9 cellular contexts compared by ENCODE assay signal in the genomic region with DNA sequence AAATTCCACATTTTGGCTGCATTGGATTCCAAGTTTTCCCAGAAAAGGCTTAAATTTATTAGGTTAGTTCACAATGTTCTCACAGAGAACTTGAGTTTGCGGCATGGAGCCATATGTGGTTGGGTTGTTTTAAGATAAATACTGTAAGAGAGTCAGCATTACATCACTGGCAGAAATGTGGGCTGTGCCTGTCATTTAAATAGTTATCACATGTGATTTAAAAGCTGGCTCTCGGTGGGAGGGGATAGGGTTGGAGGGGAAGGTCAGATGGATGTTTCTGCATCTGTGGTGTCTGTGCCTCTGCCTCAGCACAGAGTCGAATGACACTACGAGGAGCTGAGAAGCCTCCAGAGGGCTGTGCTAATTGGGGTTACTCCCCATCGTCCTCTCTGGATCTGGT.
DNase-seq lines count a peak whose midpoint lies in the region; ATAC-seq, FAIRE-seq and TF ChIP-seq lines count a peak whose summit lies in the region.
"Had no signal": no experiment of that assay in that cellular context is flagged by ENCODE, and none has a peak within 500 bp of the region (broad histone marks: within the 10 kb centered on the region; RNA-seq: fewer than 3 reads in every experiment).

No MANE protein-coding gene starts in this region.

- no peak for FAIRE-seq in GM12891 (lab: Jason Lieb, UNC)

- no peaks in the 10 kb centered on the region for H3K9me3 ChIP-seq in MG63

- H3K27ac Mint-ChIP-seq in type B pancreatic cell = peak overlapping the region; percentile 63
- no peak overlapping the region for H3K27ac Mint-ChIP-seq in stimulated activated effector memory CD8-positive, alpha-beta T cell treated with anti-CD3 and anti-CD28 coated beads, Interleukin-12 subunit alpha, Interleukin-12 subunit beta, amount 100 ng/mL, for 72 hours

- no peak for TF ChIP-seq POLR2A in GM12891 (IDR thresholded peaks at IDR 0.05; ENCODE audit: low read depth, low read length)

- no peaks in the 10 kb centered on the region for H3K36me3 ChIP-seq in MG63

- no peak for TF ChIP-seq CTCF in type B pancreatic cell (conservative IDR thresholded peaks at IDR 0.05)

- H3K4me3 Mint-ChIP-seq in type B pancreatic cell = peak overlapping the region; percentile 29
- no peak overlapping the region for H3K4me3 Mint-ChIP-seq in stimulated activated effector memory CD8-positive, alpha-beta T cell treated with anti-CD3 and anti-CD28 coated beads, Interleukin-12 subunit alpha, Interleukin-12 subunit beta, amount 100 ng/mL, for 72 hours

- no peak overlapping the region for H3K4me3 ChIP-seq in MG63

- peaks cover 18% of the 10 kb centered on the region for H3K4me1 Mint-ChIP-seq in type B pancreatic cell (ENCODE audit: unreplicated experiment)
- H3K4me1 Mint-ChIP-seq in stimulated activated effector memory CD8-positive, alpha-beta T cell treated with anti-CD3 and anti-CD28 coated beads, Interleukin-12 subunit alpha, Interleukin-12 subunit beta, amount 100 ng/mL, for 72 hours = peaks cover 38% of the 10 kb centered on the region

- H3K27me3 Mint-ChIP-seq in type B pancreatic cell = no peaks in the 10 kb centered on the region

- peak; percentile 27 for DNase-seq in MG63
- DNase-seq in caudate nucleus (lab: John Stamatoyannopoulos, UW) = peak in 28 of 61 donors; percentile 11 to 81 (median 29)
- no peak for DNase-seq in type B pancreatic cell (ENCODE audit: extremely low spot score, unreplicated experiment)
- no peak for DNase-seq in stimulated activated effector memory CD8-positive, alpha-beta T cell treated with anti-CD3 and anti-CD28 coated beads, Interleukin-12 subunit alpha, Interleukin-12 subunit beta, amount 100 ng/mL, for 72 hours (ENCODE audit: low spot score in 2 of 2)
- DNase-seq in GM12891 (ENCODE audit: insufficient read length, low spot score) = no peak
- DNase-seq: erythroblast, retina had no signal

- no peaks in the 10 kb centered on the region for H3K36me3 Mint-ChIP-seq in type B pancreatic cell
- peaks cover 8% of the 10 kb centered on the region for H3K36me3 Mint-ChIP-seq in stimulated activated effector memory CD8-positive, alpha-beta T cell treated with anti-CD3 and anti-CD28 coated beads, Interleukin-12 subunit alpha, Interleukin-12 subunit beta, amount 100 ng/mL, for 72 hours

- H3K27me3 ChIP-seq in MG63 = no peaks in the 10 kb centered on the region
- no peaks in the 10 kb centered on the region for H3K27me3 ChIP-seq in layer of hippocampus (ENCODE audit: control insufficient read depth, insufficient read depth, low read length)

- H3K27ac ChIP-seq in caudate nucleus (ENCODE audit: low read depth, low read length) (peak overlapping the region; percentile 46), layer of hippocampus (ENCODE audit: low read depth, low read length) (peak overlapping the region; percentile 31)

- H3K9me3 Mint-ChIP-seq in type B pancreatic cell = no peaks in the 10 kb centered on the region
- no peaks in the 10 kb centered on the region for H3K9me3 Mint-ChIP-seq in stimulated activated effector memory CD8-positive, alpha-beta T cell treated with anti-CD3 and anti-CD28 coated beads, Interleukin-12 subunit alpha, Interleukin-12 subunit beta, amount 100 ng/mL, for 72 hours

- ATAC-seq in stimulated activated effector memory CD8-positive, alpha-beta T cell treated with anti-CD3 and anti-CD28 coated beads, Interleukin-12 subunit alpha, Interleukin-12 subunit beta, amount 100 ng/mL, for 72 hours = no peak
- ATAC-seq in HG03571 (IDR thresholded peaks at IDR 0.05; ENCODE audit: unreplicated experiment) = no peak

TF ChIP-seq in GM12891, 5 proteins besides CTCF, POLR2A, EP300 and RAD21:
- TF ChIP-seq TAF1 (IDR thresholded peaks at IDR 0.05; ENCODE audit: low read depth, low read length) (no peak), POU2F2 (IDR thresholded peaks at IDR 0.05; ENCODE audit: low read depth, low read length) (no peak), SPI1 (IDR thresholded peaks at IDR 0.05; ENCODE audit: low read depth, low read length) (no peak), PAX5 (IDR thresholded peaks at IDR 0.05; ENCODE audit: insufficient read depth, low read length, severe bottlenecking) (no peak), POLR2AphosphoS5 (IDR thresholded peaks at IDR 0.05; ENCODE audit: low read depth, low read length) (no peak)
